ENCODE assay signal across 15 cellular contexts in the genomic region with DNA sequence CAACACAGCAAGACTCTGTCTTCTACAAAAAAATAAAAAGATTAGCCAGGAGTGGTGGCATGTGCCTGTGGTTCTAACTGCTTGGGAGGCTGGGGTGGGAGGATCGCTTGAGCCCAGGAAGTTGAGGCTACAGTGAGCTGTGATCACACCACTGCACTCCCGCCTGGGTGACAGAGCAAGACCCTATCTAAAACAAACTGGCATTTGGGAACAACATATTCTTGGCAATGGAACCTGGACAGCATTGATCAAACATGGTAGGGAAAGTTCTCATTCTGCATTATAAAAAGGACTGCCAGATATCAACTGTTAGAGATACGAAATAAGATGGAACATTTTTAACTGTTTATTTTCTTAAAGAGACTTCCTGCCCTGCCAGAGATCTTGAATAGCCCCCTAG.
DNase-seq lines count a peak whose midpoint lies in the region; ATAC-seq and TF ChIP-seq lines count a peak whose summit lies in the region.
"Had no signal": no experiment of that assay in that cellular context is flagged by ENCODE, and none has a peak within 500 bp of the region (broad histone marks: within the 10 kb centered on the region; RNA-seq: fewer than 3 reads in every experiment).

No MANE protein-coding gene starts in this region.

- H3K27ac ChIP-seq in OCI-LY1 (ENCODE audit: low read depth, low read length, poor library complexity, severe bottlenecking): peak overlapping the region; percentile 91
- H3K27ac ChIP-seq: ascending aorta, parathyroid adenoma had no signal

- peaks cover 88% of the 10 kb centered on the region for H3K4me1 Mint-ChIP-seq in activated naive CD4-positive, alpha-beta T cell treated with anti-CD3 and anti-CD28 coated beads for 36 hours (ENCODE audit: low read depth)
- H3K4me1 Mint-ChIP-seq in activated naive CD8-positive, alpha-beta T cell treated with anti-CD3 and anti-CD28 coated beads, Interleukin-2, amount 50 U/mL, for 24 hours: peaks cover 91% of the 10 kb centered on the region
- H3K4me1 Mint-ChIP-seq in osteocyte (ENCODE audit: unreplicated experiment): peaks cover 24% of the 10 kb centered on the region

- no peak for ATAC-seq in activated naive CD8-positive, alpha-beta T cell treated with anti-CD3 and anti-CD28 coated beads, Interleukin-2, amount 50 U/mL, for 24 hours
- ATAC-seq in GM21576 (IDR thresholded peaks at IDR 0.05; ENCODE audit: unreplicated experiment): no peak

- H3K9ac ChIP-seq in OCI-LY1 (ENCODE audit: low read length): no peak overlapping the region
- H3K9ac ChIP-seq: parathyroid adenoma had no signal

- peak overlapping the region; percentile 74 for H3K27ac Mint-ChIP-seq in activated naive CD4-positive, alpha-beta T cell treated with anti-CD3 and anti-CD28 coated beads for 36 hours
- H3K27ac Mint-ChIP-seq in activated naive CD8-positive, alpha-beta T cell treated with anti-CD3 and anti-CD28 coated beads, Interleukin-2, amount 50 U/mL, for 24 hours: peak overlapping the region; percentile 88
- H3K27ac Mint-ChIP-seq in osteocyte (ENCODE audit: unreplicated experiment): peak overlapping the region; percentile 3
- H3K27ac Mint-ChIP-seq: GM23338 had no signal

- DNase-seq in activated naive CD4-positive, alpha-beta T cell treated with anti-CD3 and anti-CD28 coated beads for 36 hours: no peak
- DNase-seq in activated naive CD4-positive, alpha-beta T cell treated with anti-CD3 and anti-CD28 coated beads, Interleukin-2, amount 50 U/mL, for 16 hours: no peak
- DNase-seq in activated naive CD8-positive, alpha-beta T cell treated with anti-CD3 and anti-CD28 coated beads, Interleukin-2, amount 50 U/mL, for 24 hours: no peak
- DNase-seq in osteocyte (ENCODE audit: extremely low spot score, unreplicated experiment): no peak
- no peak for DNase-seq in central memory CD4-positive, alpha-beta T cell
- DNase-seq in NCI-H510A (lab: John Stamatoyannopoulos, UW): no peak
- DNase-seq: activated CD4-positive, CD25-positive, alpha-beta regulatory T cell treated with anti-CD3 and anti-CD28 coated beads, Interleukin-2, amount 50 U/mL, for 72 hours; hippocampal formation; kidney glomerular epithelial cell had no signal

- H3K4me2 ChIP-seq in OCI-LY1 (ENCODE audit: low read length): no peak overlapping the region
- H3K4me2 ChIP-seq: GM23338 had no signal

- no peaks in the 10 kb centered on the region for H3K27me3 ChIP-seq in OCI-LY1 (ENCODE audit: insufficient read depth, low read length)
- H3K27me3 ChIP-seq: ascending aorta had no signal

- no peak overlapping the region for H3K4me3 Mint-ChIP-seq in activated naive CD4-positive, alpha-beta T cell treated with anti-CD3 and anti-CD28 coated beads for 36 hours
- no peak overlapping the region for H3K4me3 Mint-ChIP-seq in activated naive CD8-positive, alpha-beta T cell treated with anti-CD3 and anti-CD28 coated beads, Interleukin-2, amount 50 U/mL, for 24 hours
- no peak overlapping the region for H3K4me3 Mint-ChIP-seq in osteocyte (ENCODE audit: unreplicated experiment)
- H3K4me3 Mint-ChIP-seq: GM23338 had no signal

- no peaks in the 10 kb centered on the region for H3K9me2 ChIP-seq in OCI-LY1 (ENCODE audit: low read depth, low read length)

- H3K27me3 Mint-ChIP-seq in activated naive CD4-positive, alpha-beta T cell treated with anti-CD3 and anti-CD28 coated beads for 36 hours (ENCODE audit: low read depth): no peaks in the 10 kb centered on the region
- H3K27me3 Mint-ChIP-seq in activated naive CD8-positive, alpha-beta T cell treated with anti-CD3 and anti-CD28 coated beads, Interleukin-2, amount 50 U/mL, for 24 hours: no peaks in the 10 kb centered on the region
- H3K27me3 Mint-ChIP-seq in osteocyte (ENCODE audit: unreplicated experiment): no peaks in the 10 kb centered on the region

- H3K9me3 ChIP-seq in OCI-LY1 (ENCODE audit: low read length): no peaks in the 10 kb centered on the region
- H3K9me3 ChIP-seq: ascending aorta had no signal

- peaks cover 12% of the 10 kb centered on the region for H3K36me3 Mint-ChIP-seq in activated naive CD4-positive, alpha-beta T cell treated with anti-CD3 and anti-CD28 coated beads for 36 hours (ENCODE audit: low read depth)
- H3K36me3 Mint-ChIP-seq in activated naive CD8-positive, alpha-beta T cell treated with anti-CD3 and anti-CD28 coated beads, Interleukin-2, amount 50 U/mL, for 24 hours (ENCODE audit: low read depth): peaks cover 15% of the 10 kb centered on the region
- H3K36me3 Mint-ChIP-seq in osteocyte (ENCODE audit: unreplicated experiment): peaks cover 8% of the 10 kb centered on the region

- H3K4me1 ChIP-seq in OCI-LY1 (ENCODE audit: insufficient read depth, low read length, severe bottlenecking): peaks cover 95% of the 10 kb centered on the region

- peaks cover 30% of the 10 kb centered on the region; the same call in 1 of the 2 replicates for H3K79me2 ChIP-seq in OCI-LY1 (ENCODE audit: insufficient read depth, low read length)

- no peak overlapping the region for H2AFZ ChIP-seq in OCI-LY1 (ENCODE audit: low read length)
- H2AFZ ChIP-seq: GM23338, parathyroid adenoma had no signal

- no peaks in the 10 kb centered on the region for H3K9me3 Mint-ChIP-seq in activated naive CD4-positive, alpha-beta T cell treated with anti-CD3 and anti-CD28 coated beads for 36 hours
- H3K9me3 Mint-ChIP-seq in activated naive CD8-positive, alpha-beta T cell treated with anti-CD3 and anti-CD28 coated beads, Interleukin-2, amount 50 U/mL, for 24 hours: no peaks in the 10 kb centered on the region
- H3K9me3 Mint-ChIP-seq in osteocyte (ENCODE audit: unreplicated experiment): no peaks in the 10 kb centered on the region
- H3K9me3 Mint-ChIP-seq: activated T-cell treated with anti-CD3 and anti-CD28 coated beads, Interleukin-2, amount 50 U/mL, for 4 hours; GM23338 had no signal

- no peaks in the 10 kb centered on the region for H4K20me1 ChIP-seq in OCI-LY1 (ENCODE audit: insufficient read depth, low read length)

- CTCF ChIA-PET in activated naive CD4-positive, alpha-beta T cell treated with anti-CD3 and anti-CD28 coated beads for 36 hours (lab: Charles Lee): interaction anchor here (0.6 to 4.1 kb wide), 11 partner anchors 11 to 137 kb away, joined by 3 to 50 read pairs (median 4); no protein-coding TSS in a partner anchor

- peaks cover 5% of the 10 kb centered on the region; the same call in 1 of the 2 replicates for H3F3A ChIP-seq in OCI-LY1 (ENCODE audit: insufficient read depth, low read length)

- TF ChIP-seq CTCF in OCI-LY1 (IDR thresholded peaks at IDR 0.05; ENCODE audit: low read length) (no peak), osteocyte (IDR thresholded peaks at IDR 0.05) (no peak)

- intact Hi-C loops in activated naive CD4-positive, alpha-beta T cell treated with anti-CD3 and anti-CD28 coated beads for 36 hours (cut with micrococcal nuclease): loop anchor here (1.0 to 2.0 kb wide), 5 partner anchors 33 to 136 kb away; no protein-coding TSS in a partner anchor

- no peak overlapping the region for H3K4me3 ChIP-seq in OCI-LY1 (ENCODE audit: low read depth, low read length, poor library complexity, severe bottlenecking)
- H3K4me3 ChIP-seq: ascending aorta, GM23338 had no signal

- no peaks in the 10 kb centered on the region; the same call in 1 of the 2 replicates for H3K36me3 ChIP-seq in OCI-LY1 (ENCODE audit: insufficient read depth, low read length)

Comparison
In these comparisons a context has a peak if more than half of its experiments do, and no peak if none do; other contexts are left out.
1. H3K27ac Mint-ChIP-seq: peak in every context shown above with its lines; median percentile 88 in activated naive CD8-positive, alpha-beta T cell treated with anti-CD3 and anti-CD28 coated beads, Interleukin-2, amount 50 U/mL, for 24 hours; 74 in activated naive CD4-positive, alpha-beta T cell treated with anti-CD3 and anti-CD28 coated beads for 36 hours; 3 in osteocyte.